25 cellular contexts compared by ENCODE assay signal in genomic region chr1:186420311-186420710, GRCh38. TPM values are rescaled to one million over a fixed set of nuclear protein-coding genes. Genes with fewer than 3 reads are reported as not detected.
DNase-seq lines count a peak whose midpoint lies in the region; ATAC-seq, FAIRE-seq and TF ChIP-seq lines count a peak whose summit lies in the region.
"Had no signal": no experiment of that assay in that cellular context is flagged by ENCODE, and none has a peak within 500 bp of the region (broad histone marks: within the 10 kb centered on the region; RNA-seq: fewer than 3 reads in every experiment).

No MANE protein-coding gene starts in this region.

- H3K9me3 ChIP-seq in transverse colon (no peaks in the 10 kb centered on the region), Caco-2 (no peaks in the 10 kb centered on the region)
- H3K9me3 ChIP-seq: ascending aorta, SJSA1, upper lobe of left lung had no signal

- peak overlapping the region in 3 of 4 donors; percentile 6 to 38 (median 34) for H3K27ac ChIP-seq in transverse colon
- H3K27ac ChIP-seq: ascending aorta, SJSA1 had no signal

- FAIRE-seq in TTC549 (lab: Jason Lieb, UNC): peak; percentile 40
- FAIRE-seq: small intestine had no signal

- CTCF ChIA-PET in Caco-2 (lab: Charles Lee): interaction anchor here (1.3 kb wide), 1 partner anchor 45 kb away, joined by 5 read pairs; the partner anchor contains the start of gene TPR

- no peak for TF ChIP-seq POLR2A in transverse colon (IDR thresholded peaks at IDR 0.05)

- POLR2A ChIA-PET in Caco-2 (lab: Charles Lee): no interaction called here

- H3K4me3 Mint-ChIP-seq in natural killer cell treated with Interleukin-12 subunit alpha and Interleukin-12 subunit beta and Interleukin-15 and Interleukin-18, amount 100 ng/mL, for 72 hours: peak overlapping the region; percentile 0
- no peak overlapping the region for H3K4me3 Mint-ChIP-seq in natural killer cell
- H3K4me3 Mint-ChIP-seq in Caco-2 (ENCODE audit: unreplicated experiment): no peak overlapping the region

- no peak for ATAC-seq in natural killer cell treated with Interleukin-12 subunit alpha and Interleukin-12 subunit beta and Interleukin-15 and Interleukin-18, amount 100 ng/mL, for 72 hours
- ATAC-seq in natural killer cell: no peak
- no peak for ATAC-seq in GM19463 (IDR thresholded peaks at IDR 0.05; ENCODE audit: unreplicated experiment)
- no peak for ATAC-seq in HG03521 (IDR thresholded peaks at IDR 0.05; ENCODE audit: unreplicated experiment)

- peaks cover 11% of the 10 kb centered on the region for H3K36me3 Mint-ChIP-seq in natural killer cell treated with Interleukin-12 subunit alpha and Interleukin-12 subunit beta and Interleukin-15 and Interleukin-18, amount 100 ng/mL, for 72 hours
- H3K36me3 Mint-ChIP-seq in natural killer cell (peaks cover 12% of the 10 kb centered on the region), Caco-2 (ENCODE audit: insufficient read depth, unreplicated experiment) (peaks cover 15% of the 10 kb centered on the region)

- H3K36me3 ChIP-seq in transverse colon: peaks cover 0 to 17% (median 4%) of the 10 kb centered on the region in 4 donors
- no peaks in the 10 kb centered on the region; the same call in 1 of the 2 replicates for H3K36me3 ChIP-seq in Caco-2 (ENCODE audit: control insufficient read depth, insufficient read depth, low read length)

- intact Hi-C loops in natural killer cell (cut with micrococcal nuclease): no loop called here
- intact Hi-C loops in transverse colon (cut with DNase I; ENCODE audit: low total_unique reads): no loop called here
- intact Hi-C loops in Caco-2 (cut with micrococcal nuclease; ENCODE audit: unreplicated experiment): no loop called here

- H3K9me3 Mint-ChIP-seq in natural killer cell treated with Interleukin-12 subunit alpha and Interleukin-12 subunit beta and Interleukin-15 and Interleukin-18, amount 100 ng/mL, for 72 hours: no peaks in the 10 kb centered on the region
- H3K9me3 Mint-ChIP-seq in natural killer cell (no peaks in the 10 kb centered on the region), Caco-2 (ENCODE audit: unreplicated experiment) (no peaks in the 10 kb centered on the region)

- in situ Hi-C loops in transverse colon (cut with MboI; ENCODE audit: low pct_ligation_motif_present in 1 of 4, low pct_unique_long_range_greater_than_20kb in 1 of 4, low sequenced_read_pairs in 3 of 4): no loop called here

- H3K27me3 ChIP-seq in transverse colon: no peaks in the 10 kb centered on the region
- no peaks in the 10 kb centered on the region for H3K27me3 ChIP-seq in Caco-2 (replicated peaks; ENCODE audit: control insufficient read depth, insufficient read depth, low read length)
- H3K27me3 ChIP-seq: ascending aorta, SJSA1, upper lobe of left lung had no signal

- no peak for TF ChIP-seq CTCF in natural killer cell (IDR thresholded peaks at IDR 0.05)
- no peak for TF ChIP-seq CTCF in fibroblast of the aortic adventitia (IDR thresholded peaks at IDR 0.05; ENCODE audit: insufficient read depth, low read length)
- no peak for TF ChIP-seq CTCF in transverse colon (IDR thresholded peaks at IDR 0.05)
- TF ChIP-seq CTCF in Caco-2 (IDR thresholded peaks at IDR 0.05; ENCODE audit: insufficient read depth in 1 of 2, low read depth in 1 of 2, low read length in 1 of 2, severe bottlenecking in 1 of 2, unreplicated experiment in 1 of 2): no peak

- peaks cover 3 to 11% of the 10 kb centered on the region in 2 donors for H3K4me1 Mint-ChIP-seq in natural killer cell treated with Interleukin-12 subunit alpha and Interleukin-12 subunit beta and Interleukin-15 and Interleukin-18, amount 100 ng/mL, for 72 hours (ENCODE audit: low read depth in 2 of 2)
- H3K4me1 Mint-ChIP-seq in natural killer cell: no peaks in the 10 kb centered on the region
- H3K4me1 Mint-ChIP-seq in Caco-2 (ENCODE audit: low read depth, unreplicated experiment): no peaks in the 10 kb centered on the region

- TF ChIP-seq EP300 in transverse colon (IDR thresholded peaks at IDR 0.05; ENCODE audit: low read depth): no peak

- H3K27me3 Mint-ChIP-seq in natural killer cell treated with Interleukin-12 subunit alpha and Interleukin-12 subunit beta and Interleukin-15 and Interleukin-18, amount 100 ng/mL, for 72 hours: no peaks in the 10 kb centered on the region
- H3K27me3 Mint-ChIP-seq in natural killer cell (ENCODE audit: low read depth in 2 of 2) (no peaks in the 10 kb centered on the region), Caco-2 (ENCODE audit: insufficient read depth, unreplicated experiment) (no peaks in the 10 kb centered on the region)

- H3K4me3 ChIP-seq in fibroblast of the aortic adventitia (ENCODE audit: low read depth, low read length) (no peak overlapping the region), transverse colon (no peak overlapping the region), Caco-2 (ENCODE audit: low read depth, low read length) (no peak overlapping the region)
- H3K4me3 ChIP-seq: ascending aorta, SJSA1, upper lobe of left lung had no signal

- H3K4me1 ChIP-seq in transverse colon: peaks cover 0 to 8% (median 0%) of the 10 kb centered on the region in 4 donors
- H3K4me1 ChIP-seq in Caco-2: no peaks in the 10 kb centered on the region
- H3K4me1 ChIP-seq: ascending aorta, SJSA1, upper lobe of left lung had no signal

- no TSS peak for BruUV-seq in Caco-2 (replicated peaks; lab: Mats Ljungman, UMichigan)

- H3K27ac Mint-ChIP-seq in natural killer cell treated with Interleukin-12 subunit alpha and Interleukin-12 subunit beta and Interleukin-15 and Interleukin-18, amount 100 ng/mL, for 72 hours: peak overlapping the region; percentile 3 to 54
- H3K27ac Mint-ChIP-seq in natural killer cell: no peak overlapping the region
- H3K27ac Mint-ChIP-seq in Caco-2 (ENCODE audit: unreplicated experiment): no peak overlapping the region

- no peak for DNase-seq in natural killer cell treated with Interleukin-12 subunit alpha and Interleukin-12 subunit beta and Interleukin-15 and Interleukin-18, amount 100 ng/mL, for 72 hours (ENCODE audit: low spot score)
- no peak for DNase-seq in natural killer cell
- peak; percentile 24 for DNase-seq in fibroblast of the aortic adventitia (ENCODE audit: low read depth)
- DNase-seq in transverse colon: no peak
- DNase-seq in Caco-2: no peak
- DNase-seq: activated CD8-positive, alpha-beta memory T cell treated with anti-CD3 and anti-CD28 coated beads, Interleukin-2, amount 50 U/mL, for 4 hours; central memory CD4-positive, alpha-beta T cell; DND-41; erythroblast; NCI-H1092 treated with DMSO at 0.1 percent for 48 hours; NCI-H2029; NCI-H226; small intestine; stimulated activated CD4-positive, alpha-beta T cell treated with anti-CD3 and anti-CD28 coated beads, Interleukin-2, amount 100 ng/mL, for 48 hours; T1000; upper lobe of left lung had no signal

RNA-seq across cellular contexts. Expression of gene PDC, which starts 40.6 kb away (rescaled TPM):
- total RNA-seq in natural killer cell treated with Interleukin-12 subunit alpha and Interleukin-12 subunit beta and Interleukin-15 and Interleukin-18, amount 100 ng/mL, for 72 hours: not detected
- not detected for total RNA-seq in natural killer cell
- total RNA-seq in fibroblast of the aortic adventitia (ENCODE audit: low replicate concordance): 0.27 TPM in 1 of 2 replicates, not detected in the other
- total RNA-seq in transverse colon: not detected
- not detected in 2 replicates for total RNA-seq in Caco-2 (2022)
- total RNA-seq: ascending aorta, H4, HT-29, LHCN-M2, pulmonary artery endothelial cell, SJSA1, upper lobe of left lung had no signal

RNA-seq across cellular contexts. Expression of gene ODR4, which starts 44.7 kb away (rescaled TPM):
- total RNA-seq in natural killer cell treated with Interleukin-12 subunit alpha and Interleukin-12 subunit beta and Interleukin-15 and Interleukin-18, amount 100 ng/mL, for 72 hours: 10 to 100 TPM; 13.6 to 23.7 TPM
- total RNA-seq in natural killer cell (10 to 100 TPM; 20.3 to 24.4 (median 21.0) TPM), fibroblast of the aortic adventitia (ENCODE audit: low replicate concordance) (22.1 and 26.4 TPM in 2 replicates), transverse colon (10 to 100 TPM in 2 of 4 donors, 1 to 10 TPM in 2; 7.0 to 22.1 (median 14.7) TPM), Caco-2 (2022) (29.1 and 32.0 TPM in 2 replicates)

RNA-seq across cellular contexts. Expression of gene TPR, which starts 45.3 kb away (rescaled TPM):
- total RNA-seq in natural killer cell treated with Interleukin-12 subunit alpha and Interleukin-12 subunit beta and Interleukin-15 and Interleukin-18, amount 100 ng/mL, for 72 hours: 100 to 1,000 TPM; 115 to 180 TPM
- total RNA-seq in natural killer cell: 100 to 1,000 TPM in 2 of 3 donors, 10 to 100 TPM in 1; 96.8 to 137 (median 116) TPM
- total RNA-seq in fibroblast of the aortic adventitia (ENCODE audit: low replicate concordance): 105 and 194 TPM in 2 replicates
- total RNA-seq in transverse colon: 10 to 100 TPM; 57.5 to 99.7 (median 81.0) TPM
- total RNA-seq in Caco-2 (2022): 172 and 178 TPM in 2 replicates

Comparison
In these comparisons a context has a peak if more than half of its experiments do, and no peak if none do; other contexts are left out.
1. H3K27ac Mint-ChIP-seq: peak in natural killer cell treated with Interleukin-12 subunit alpha and Interleukin-12 subunit beta and Interleukin-15 and Interleukin-18, amount 100 ng/mL, for 72 hours (2 of 2); none in natural killer cell (0 of 2) and Caco-2 (single experiment).